1 cellular context compared by ENCODE assay signal in the genomic region with DNA sequence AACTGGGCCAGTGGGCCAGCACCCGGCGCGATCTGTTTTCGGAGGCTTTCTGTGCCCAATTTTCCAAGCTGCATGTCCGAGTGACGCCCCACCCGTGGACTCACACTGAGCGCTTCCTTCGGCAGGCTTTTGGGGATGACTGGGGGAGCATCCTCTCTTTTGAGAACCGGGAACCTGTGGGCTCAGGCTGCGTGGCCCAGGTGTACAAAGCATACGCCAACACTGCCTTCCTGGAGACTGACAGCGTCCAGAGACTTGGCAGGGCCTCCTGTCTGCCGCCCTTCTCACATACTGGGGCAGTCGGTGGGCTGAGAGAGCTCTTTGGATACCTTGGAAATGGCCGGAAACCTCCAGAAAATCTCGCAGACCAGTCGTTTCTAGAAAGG.
TF ChIP-seq lines count a peak whose summit lies in the region.

No MANE protein-coding gene starts in this region.

TF ChIP-seq in GM23338, 12 proteins besides CTCF, POLR2A, EP300 and RAD21 (continued from another document):
- TF ChIP-seq, protein P1, sequence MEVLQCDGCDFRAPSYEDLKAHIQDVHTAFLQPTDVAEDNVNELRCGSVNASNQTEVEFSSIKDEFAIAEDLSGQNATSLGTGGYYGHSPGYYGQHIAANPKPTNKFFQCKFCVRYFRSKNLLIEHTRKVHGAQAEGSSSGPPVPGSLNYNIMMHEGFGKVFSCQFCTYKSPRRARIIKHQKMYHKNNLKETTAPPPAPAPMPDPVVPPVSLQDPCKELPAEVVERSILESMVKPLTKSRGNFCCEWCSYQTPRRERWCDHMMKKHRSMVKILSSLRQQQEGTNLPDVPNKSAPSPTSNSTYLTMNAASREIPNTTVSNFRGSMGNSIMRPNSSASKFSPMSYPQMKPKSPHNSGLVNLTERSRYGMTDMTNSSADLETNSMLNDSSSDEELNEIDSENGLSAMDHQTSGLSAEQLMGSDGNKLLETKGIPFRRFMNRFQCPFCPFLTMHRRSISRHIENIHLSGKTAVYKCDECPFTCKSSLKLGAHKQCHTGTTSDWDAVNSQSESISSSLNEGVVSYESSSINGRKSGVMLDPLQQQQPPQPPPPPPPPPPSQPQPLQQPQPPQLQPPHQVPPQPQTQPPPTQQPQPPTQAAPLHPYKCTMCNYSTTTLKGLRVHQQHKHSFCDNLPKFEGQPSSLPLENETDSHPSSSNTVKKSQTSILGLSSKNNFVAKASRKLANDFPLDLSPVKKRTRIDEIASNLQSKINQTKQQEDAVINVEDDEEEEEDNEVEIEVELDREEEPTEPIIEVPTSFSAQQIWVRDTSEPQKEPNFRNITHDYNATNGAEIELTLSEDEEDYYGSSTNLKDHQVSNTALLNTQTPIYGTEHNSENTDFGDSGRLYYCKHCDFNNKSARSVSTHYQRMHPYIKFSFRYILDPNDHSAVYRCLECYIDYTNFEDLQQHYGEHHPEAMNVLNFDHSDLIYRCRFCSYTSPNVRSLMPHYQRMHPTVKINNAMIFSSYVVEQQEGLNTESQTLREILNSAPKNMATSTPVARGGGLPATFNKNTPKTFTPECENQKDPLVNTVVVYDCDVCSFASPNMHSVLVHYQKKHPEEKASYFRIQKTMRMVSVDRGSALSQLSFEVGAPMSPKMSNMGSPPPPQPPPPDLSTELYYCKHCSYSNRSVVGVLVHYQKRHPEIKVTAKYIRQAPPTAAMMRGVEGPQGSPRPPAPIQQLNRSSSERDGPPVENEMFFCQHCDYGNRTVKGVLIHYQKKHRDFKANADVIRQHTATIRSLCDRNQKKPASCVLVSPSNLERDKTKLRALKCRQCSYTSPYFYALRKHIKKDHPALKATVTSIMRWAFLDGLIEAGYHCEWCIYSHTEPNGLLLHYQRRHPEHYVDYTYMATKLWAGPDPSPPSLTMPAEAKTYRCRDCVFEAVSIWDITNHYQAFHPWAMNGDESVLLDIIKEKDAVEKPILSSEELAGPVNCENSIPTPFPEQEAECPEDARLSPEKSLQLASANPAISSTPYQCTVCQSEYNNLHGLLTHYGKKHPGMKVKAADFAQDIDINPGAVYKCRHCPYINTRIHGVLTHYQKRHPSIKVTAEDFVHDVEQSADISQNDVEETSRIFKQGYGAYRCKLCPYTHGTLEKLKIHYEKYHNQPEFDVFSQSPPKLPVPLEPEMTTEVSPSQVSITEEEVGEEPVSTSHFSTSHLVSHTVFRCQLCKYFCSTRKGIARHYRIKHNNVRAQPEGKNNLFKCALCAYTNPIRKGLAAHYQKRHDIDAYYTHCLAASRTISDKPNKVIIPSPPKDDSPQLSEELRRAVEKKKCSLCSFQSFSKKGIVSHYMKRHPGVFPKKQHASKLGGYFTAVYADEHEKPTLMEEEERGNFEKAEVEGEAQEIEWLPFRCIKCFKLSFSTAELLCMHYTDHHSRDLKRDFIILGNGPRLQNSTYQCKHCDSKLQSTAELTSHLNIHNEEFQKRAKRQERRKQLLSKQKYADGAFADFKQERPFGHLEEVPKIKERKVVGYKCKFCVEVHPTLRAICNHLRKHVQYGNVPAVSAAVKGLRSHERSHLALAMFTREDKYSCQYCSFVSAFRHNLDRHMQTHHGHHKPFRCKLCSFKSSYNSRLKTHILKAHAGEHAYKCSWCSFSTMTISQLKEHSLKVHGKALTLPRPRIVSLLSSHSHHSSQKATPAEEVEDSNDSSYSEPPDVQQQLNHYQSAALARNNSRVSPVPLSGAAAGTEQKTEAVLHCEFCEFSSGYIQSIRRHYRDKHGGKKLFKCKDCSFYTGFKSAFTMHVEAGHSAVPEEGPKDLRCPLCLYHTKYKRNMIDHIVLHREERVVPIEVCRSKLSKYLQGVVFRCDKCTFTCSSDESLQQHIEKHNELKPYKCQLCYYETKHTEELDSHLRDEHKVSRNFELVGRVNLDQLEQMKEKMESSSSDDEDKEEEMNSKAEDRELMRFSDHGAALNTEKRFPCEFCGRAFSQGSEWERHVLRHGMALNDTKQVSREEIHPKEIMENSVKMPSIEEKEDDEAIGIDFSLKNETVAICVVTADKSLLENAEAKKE (CRISPR knock-in tag; IDR thresholded peaks at IDR 0.05): no peak
- TF ChIP-seq ZNF331 (CRISPR knock-in tag; IDR thresholded peaks at IDR 0.05; ENCODE audit: low read depth) (no peak), EZH2 (IDR thresholded peaks at IDR 0.05; ENCODE audit: low read depth, unreplicated experiment) (no peak), NANOG (IDR thresholded peaks at IDR 0.05; ENCODE audit: borderline replicate concordance) (no peak), POLR2AphosphoS5 (IDR thresholded peaks at IDR 0.05; ENCODE audit: low read depth) (no peak)
- TF ChIP-seq, protein P2, sequence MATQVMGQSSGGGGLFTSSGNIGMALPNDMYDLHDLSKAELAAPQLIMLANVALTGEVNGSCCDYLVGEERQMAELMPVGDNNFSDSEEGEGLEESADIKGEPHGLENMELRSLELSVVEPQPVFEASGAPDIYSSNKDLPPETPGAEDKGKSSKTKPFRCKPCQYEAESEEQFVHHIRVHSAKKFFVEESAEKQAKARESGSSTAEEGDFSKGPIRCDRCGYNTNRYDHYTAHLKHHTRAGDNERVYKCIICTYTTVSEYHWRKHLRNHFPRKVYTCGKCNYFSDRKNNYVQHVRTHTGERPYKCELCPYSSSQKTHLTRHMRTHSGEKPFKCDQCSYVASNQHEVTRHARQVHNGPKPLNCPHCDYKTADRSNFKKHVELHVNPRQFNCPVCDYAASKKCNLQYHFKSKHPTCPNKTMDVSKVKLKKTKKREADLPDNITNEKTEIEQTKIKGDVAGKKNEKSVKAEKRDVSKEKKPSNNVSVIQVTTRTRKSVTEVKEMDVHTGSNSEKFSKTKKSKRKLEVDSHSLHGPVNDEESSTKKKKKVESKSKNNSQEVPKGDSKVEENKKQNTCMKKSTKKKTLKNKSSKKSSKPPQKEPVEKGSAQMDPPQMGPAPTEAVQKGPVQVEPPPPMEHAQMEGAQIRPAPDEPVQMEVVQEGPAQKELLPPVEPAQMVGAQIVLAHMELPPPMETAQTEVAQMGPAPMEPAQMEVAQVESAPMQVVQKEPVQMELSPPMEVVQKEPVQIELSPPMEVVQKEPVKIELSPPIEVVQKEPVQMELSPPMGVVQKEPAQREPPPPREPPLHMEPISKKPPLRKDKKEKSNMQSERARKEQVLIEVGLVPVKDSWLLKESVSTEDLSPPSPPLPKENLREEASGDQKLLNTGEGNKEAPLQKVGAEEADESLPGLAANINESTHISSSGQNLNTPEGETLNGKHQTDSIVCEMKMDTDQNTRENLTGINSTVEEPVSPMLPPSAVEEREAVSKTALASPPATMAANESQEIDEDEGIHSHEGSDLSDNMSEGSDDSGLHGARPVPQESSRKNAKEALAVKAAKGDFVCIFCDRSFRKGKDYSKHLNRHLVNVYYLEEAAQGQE (IDR thresholded peaks at IDR 0.05; ENCODE audit: unreplicated experiment): no peak
